In genomic region chr11:10770626-10771254, GRCh38 we compare ENCODE assay signal across 8 cellular contexts. TPM values are rescaled to one million over a fixed set of nuclear protein-coding genes. Genes with fewer than 3 reads are reported as not detected.
DNase-seq lines count a peak whose midpoint lies in the region; ATAC-seq and TF ChIP-seq lines count a peak whose summit lies in the region.

No MANE protein-coding gene starts in this region.

- TF ChIP-seq CTCF in 22Rv1 (IDR thresholded peaks at IDR 0.05): peak; percentile 91
- TF ChIP-seq CTCF in right atrium auricular region (IDR thresholded peaks at IDR 0.05): peak; percentile 62 to 76
- peak in 4 of 7 experiments; percentile 40 to 65 (median 56) for TF ChIP-seq CTCF in stomach (IDR thresholded peaks at IDR 0.05)

- no peak for TF ChIP-seq EP300 in stomach (IDR thresholded peaks at IDR 0.05)

- no peaks in the 10 kb centered on the region for H3K27me3 ChIP-seq in right atrium auricular region
- no peaks in the 10 kb centered on the region for H3K27me3 ChIP-seq in stomach
- H3K27me3 ChIP-seq in naive thymus-derived CD4-positive, alpha-beta T cell (ENCODE audit: control insufficient read depth in 2 of 2, insufficient read depth in 2 of 2, low read length in 2 of 2): no peaks in the 10 kb centered on the region

- H3K4me1 Mint-ChIP-seq in activated naive CD4-positive, alpha-beta T cell treated with anti-CD3 and anti-CD28 coated beads, Interleukin-2, amount 10 ng/mL, durations not matched to agents 7 days and 5 days: no peaks in the 10 kb centered on the region
- peaks cover 0 to 4% (median 0%) of the 10 kb centered on the region in 7 donors for H3K4me1 Mint-ChIP-seq in naive thymus-derived CD4-positive, alpha-beta T cell

- H3K4me1 ChIP-seq in right atrium auricular region: peaks cover 0 to 7% of the 10 kb centered on the region in 2 donors
- H3K4me1 ChIP-seq in stomach: peaks cover 0 to 12% (median 3%) of the 10 kb centered on the region in 4 donors
- no peaks in the 10 kb centered on the region for H3K4me1 ChIP-seq in naive thymus-derived CD4-positive, alpha-beta T cell (ENCODE audit: control insufficient read depth in 2 of 2, insufficient read depth in 2 of 2, low read length in 2 of 2)

- DNase-seq in EH (ENCODE audit: low read depth) (peak; percentile 64), NCI-H1092 treated with DMSO at 0.1 percent for 48 hours (lab: John Stamatoyannopoulos, UW) (peak; percentile 38), right atrium auricular region (ENCODE audit: low spot score) (no peak), stomach (peak; percentile 63), DMS153 (lab: John Stamatoyannopoulos, UW) (no peak)
- DNase-seq in activated naive CD4-positive, alpha-beta T cell treated with anti-CD3 and anti-CD28 coated beads, Interleukin-2, amount 10 ng/mL, durations not matched to agents 7 days and 5 days: peak; percentile 47
- DNase-seq in naive thymus-derived CD4-positive, alpha-beta T cell: no peak

- WGBS in stomach, 5 donors: 21 to 39% (median 31%) methylated on average over 2 of the region's 2 CpGs

- H3K36me3 Mint-ChIP-seq in activated naive CD4-positive, alpha-beta T cell treated with anti-CD3 and anti-CD28 coated beads, Interleukin-2, amount 10 ng/mL, durations not matched to agents 7 days and 5 days: peaks cover 70% of the 10 kb centered on the region
- peaks cover 22 to 59% (median 55%) of the 10 kb centered on the region in 5 donors for H3K36me3 Mint-ChIP-seq in naive thymus-derived CD4-positive, alpha-beta T cell

- no peak overlapping the region for H3K4me3 ChIP-seq in right atrium auricular region
- H3K4me3 ChIP-seq in stomach: no peak overlapping the region
- H3K4me3 ChIP-seq in naive thymus-derived CD4-positive, alpha-beta T cell (ENCODE audit: low read length): no peak overlapping the region

- POLR2A ChIA-PET in naive thymus-derived CD4-positive, alpha-beta T cell (lab: Charles Lee): interaction anchor here (0.9 to 1.6 kb wide), 4 partner anchors 15 to 87 kb away, joined by 3 to 7 read pairs (median 4); partner anchors contain the start of genes EIF4G2 and ZBED5

- ATAC-seq in naive thymus-derived CD4-positive, alpha-beta T cell: no peak

- intact Hi-C loops in stomach (cut with DNase I; ENCODE audit: low total_unique reads): no loop called here
- intact Hi-C loops in naive thymus-derived CD4-positive, alpha-beta T cell (cut with micrococcal nuclease): loop anchor here in 1 of 2 donors (1.0 to 10.0 kb wide), 4 partner anchors 20 to 1164 kb away; partner anchors contain the start of gene CTR9

- no peaks in the 10 kb centered on the region for H3K27me3 Mint-ChIP-seq in activated naive CD4-positive, alpha-beta T cell treated with anti-CD3 and anti-CD28 coated beads, Interleukin-2, amount 10 ng/mL, durations not matched to agents 7 days and 5 days
- H3K27me3 Mint-ChIP-seq in naive thymus-derived CD4-positive, alpha-beta T cell: no peaks in the 10 kb centered on the region

- no peak for TF ChIP-seq POLR2A in stomach (IDR thresholded peaks at IDR 0.05)

- CTCF ChIA-PET in activated naive CD4-positive, alpha-beta T cell treated with anti-CD3 and anti-CD28 coated beads, Interleukin-2, amount 10 ng/mL, durations not matched to agents 7 days and 5 days (lab: Charles Lee): interaction anchor here (0.7 to 3.5 kb wide), 19 partner anchors 9 to 365 kb away, joined by 3 to 13 read pairs (median 4); partner anchors contain the start of gene CTR9
- CTCF ChIA-PET in naive thymus-derived CD4-positive, alpha-beta T cell (lab: Charles Lee): interaction anchor here (0.5 to 1.5 kb wide), 13 partner anchors 11 to 1352 kb away, joined by 3 to 7 read pairs (median 3); no protein-coding TSS in a partner anchor

- H3K36me3 ChIP-seq in right atrium auricular region (peaks cover 46% of the 10 kb centered on the region), stomach (peaks cover 0 to 47% (median 45%) of the 10 kb centered on the region in 4 donors)
- peaks cover 38 to 69% (median 38%) of the 10 kb centered on the region in 3 experiments for H3K36me3 ChIP-seq in naive thymus-derived CD4-positive, alpha-beta T cell (ENCODE audit: control insufficient read depth in 2 of 3, insufficient read depth in 3 of 3, low read length in 3 of 3)

- no peaks in the 10 kb centered on the region for H3K9me3 ChIP-seq in right atrium auricular region
- H3K9me3 ChIP-seq in stomach: no peaks in the 10 kb centered on the region
- H3K9me3 ChIP-seq in naive thymus-derived CD4-positive, alpha-beta T cell (ENCODE audit: control insufficient read depth in 2 of 3, low read length in 3 of 3): no peaks in the 10 kb centered on the region

- H3K4me3 Mint-ChIP-seq in activated naive CD4-positive, alpha-beta T cell treated with anti-CD3 and anti-CD28 coated beads, Interleukin-2, amount 10 ng/mL, durations not matched to agents 7 days and 5 days: no peak overlapping the region
- no peak overlapping the region for H3K4me3 Mint-ChIP-seq in naive thymus-derived CD4-positive, alpha-beta T cell

- H3K9me3 Mint-ChIP-seq in activated naive CD4-positive, alpha-beta T cell treated with anti-CD3 and anti-CD28 coated beads, Interleukin-2, amount 10 ng/mL, durations not matched to agents 7 days and 5 days: no peaks in the 10 kb centered on the region
- no peaks in the 10 kb centered on the region for H3K9me3 Mint-ChIP-seq in naive thymus-derived CD4-positive, alpha-beta T cell

- no peak overlapping the region for H3K27ac ChIP-seq in 22Rv1
- H3K27ac ChIP-seq in right atrium auricular region: peak overlapping the region; percentile 9 to 59
- H3K27ac ChIP-seq in stomach: no peak overlapping the region
- H3K27ac ChIP-seq in naive thymus-derived CD4-positive, alpha-beta T cell (ENCODE audit: low read depth, low read length): no peak overlapping the region

- H3K27ac Mint-ChIP-seq in activated naive CD4-positive, alpha-beta T cell treated with anti-CD3 and anti-CD28 coated beads, Interleukin-2, amount 10 ng/mL, durations not matched to agents 7 days and 5 days: no peak overlapping the region
- peak overlapping the region in 1 of 9 donors; percentile 48 for H3K27ac Mint-ChIP-seq in naive thymus-derived CD4-positive, alpha-beta T cell

RNA-seq across cellular contexts. Expression of gene CTR9, which starts 19.7 kb away (rescaled TPM):
- 10 to 100 TPM; 17.0 to 18.6 TPM for total RNA-seq in right atrium auricular region
- total RNA-seq in stomach: 10 to 100 TPM in 3 of 5 donors, 1 to 10 TPM in 2; 9.3 to 39.5 (median 21.9) TPM
- polyA plus RNA-seq in stomach: 10 to 100 TPM in 2 of 3 donors, 1 to 10 TPM in 1; 9.1 to 10.4 (median 10.4) TPM
- total RNA-seq in naive thymus-derived CD4-positive, alpha-beta T cell: 10 to 100 TPM; 23.8 to 64.0 (median 47.8) TPM
- 10 to 100 TPM; 54.3 to 70.3 TPM for polyA plus RNA-seq in naive thymus-derived CD4-positive, alpha-beta T cell

RNA-seq across cellular contexts. Expression of gene EIF4G2, which starts 38.0 kb away (rescaled TPM):
- total RNA-seq in right atrium auricular region (100 to 1,000 TPM; 496 to 508 TPM), stomach (100 to 1,000 TPM; 344 to 576 (median 400) TPM)
- polyA plus RNA-seq in stomach: 100 to 1,000 TPM; 182 to 291 (median 286) TPM
- total RNA-seq in naive thymus-derived CD4-positive, alpha-beta T cell: 100 to 1,000 TPM; 596 to 843 (median 720) TPM
- 100 to 1,000 TPM; 320 to 532 TPM for polyA plus RNA-seq in naive thymus-derived CD4-positive, alpha-beta T cell

Comparison
In these comparisons a context has a peak if more than half of its experiments do, and no peak if none do; other contexts are left out.
1. H3K27ac ChIP-seq: peak in right atrium auricular region (2 of 2); none in 22Rv1 (single experiment), stomach (0 of 5) and naive thymus-derived CD4-positive, alpha-beta T cell (single experiment).
2. DNase-seq: peak in EH (single experiment), NCI-H1092 treated with DMSO at 0.1 percent for 48 hours (single experiment), activated naive CD4-positive, alpha-beta T cell treated with anti-CD3 and anti-CD28 coated beads, Interleukin-2, amount 10 ng/mL, durations not matched to agents 7 days and 5 days (single experiment) and stomach (single experiment); none in right atrium auricular region (single experiment), DMS153 (single experiment) and naive thymus-derived CD4-positive, alpha-beta T cell (0 of 9).
3. Peak in every context shown above with its lines, with median percentiles within 50 percentile points of each other: CTCF ChIP-seq.